ENCODE assay signal across 1 cellular context in genomic region chr13:75647126-75647784, GRCh38.
TF ChIP-seq lines count a peak whose summit lies in the region.

No MANE protein-coding gene starts in this region.

TF ChIP-seq in GM12878, 131 proteins besides CTCF, POLR2A, EP300 and RAD21 (continued from another document):
- TF ChIP-seq CREB1 (IDR thresholded peaks at IDR 0.05; ENCODE audit: low read depth) = peak; percentile 7; the same call in 1 of the 2 replicates
- peak; percentile 39 for TF ChIP-seq MEF2B (IDR thresholded peaks at IDR 0.05; ENCODE audit: partially characterized antibody, poor library complexity, severe bottlenecking)
- peak; percentile 29; the same call in 1 of the 2 replicates for TF ChIP-seq ZNF384 (IDR thresholded peaks at IDR 0.05; ENCODE audit: borderline replicate concordance, low read depth, low read length)
- TF ChIP-seq RBBP5 (conservative IDR thresholded peaks at IDR 0.05) = no peak
- TF ChIP-seq IRF4 (IDR thresholded peaks at IDR 0.05; ENCODE audit: low read depth, low read length) = no peak
- no peak for TF ChIP-seq IRF5 (IDR thresholded peaks at IDR 0.05; ENCODE audit: borderline replicate concordance)
- TF ChIP-seq MAX (IDR thresholded peaks at IDR 0.05; ENCODE audit: low read depth, low read length) = no peak
- TF ChIP-seq DPF2 (IDR thresholded peaks at IDR 0.05) = no peak
- no peak for TF ChIP-seq CEBPB (IDR thresholded peaks at IDR 0.05; ENCODE audit: borderline replicate concordance in 1 of 2, low read depth in 2 of 2, low read length in 2 of 2)
- TF ChIP-seq ASH2L (IDR thresholded peaks at IDR 0.05; ENCODE audit: borderline replicate concordance, low read depth) = 0 out of 2 replicates have a peak, but pooled peaks have one; percentile 48
- no peak for TF ChIP-seq FOS (IDR thresholded peaks at IDR 0.05; ENCODE audit: borderline replicate concordance, extremely low read depth, insufficient read length)
- no peak for TF ChIP-seq ZBTB11 (CRISPR knock-in tag; IDR thresholded peaks at IDR 0.05)
- TF ChIP-seq JUNB (IDR thresholded peaks at IDR 0.05) = peak; percentile 79
- no peak for TF ChIP-seq NFXL1 (IDR thresholded peaks at IDR 0.05; ENCODE audit: borderline replicate concordance)
- TF ChIP-seq CHD4 (IDR thresholded peaks at IDR 0.05) = no peak
- no peak for TF ChIP-seq RB1 (IDR thresholded peaks at IDR 0.05; ENCODE audit: borderline replicate concordance)
- TF ChIP-seq ZNF274 (IDR thresholded peaks at IDR 0.05; ENCODE audit: insufficient read depth, insufficient read length) = no peak
- TF ChIP-seq SRF (IDR thresholded peaks at IDR 0.05; ENCODE audit: low read depth in 2 of 2, low read length in 2 of 2) = no peak
- no peak for TF ChIP-seq PBX3 (IDR thresholded peaks at IDR 0.05; ENCODE audit: insufficient replicate concordance, low read depth, low read length)
- no peak for TF ChIP-seq ATF3 (IDR thresholded peaks at IDR 0.05; ENCODE audit: borderline replicate concordance, extremely low read depth, low read depth, low read length)
- peak; percentile 62 for TF ChIP-seq ATF2 (IDR thresholded peaks at IDR 0.05; ENCODE audit: low read length)
- 0 out of 2 replicates have a peak, but pooled peaks have one; percentile 21 for TF ChIP-seq ZBED1 (IDR thresholded peaks at IDR 0.05; ENCODE audit: borderline replicate concordance)
- TF ChIP-seq BACH1 (IDR thresholded peaks at IDR 0.05; ENCODE audit: borderline replicate concordance) = no peak
- TF ChIP-seq STAT1 (conservative IDR thresholded peaks at IDR 0.05) = no peak
- TF ChIP-seq FOXM1 (IDR thresholded peaks at IDR 0.05; ENCODE audit: low read depth, low read length) = peak; percentile 71; the same call in 1 of the 2 replicates
- TF ChIP-seq ATF7 (IDR thresholded peaks at IDR 0.05; ENCODE audit: low read depth) = peak; percentile 75
- TF ChIP-seq NR2C1 (IDR thresholded peaks at IDR 0.05) = no peak
- peak; percentile 43; the same call in 1 of the 2 replicates for TF ChIP-seq MXI1 (IDR thresholded peaks at IDR 0.05; ENCODE audit: low read depth, low read length)
- no peak for TF ChIP-seq BMI1 (IDR thresholded peaks at IDR 0.05; ENCODE audit: borderline replicate concordance)
- TF ChIP-seq MTA2 (IDR thresholded peaks at IDR 0.05; ENCODE audit: low read depth) = peak; percentile 56; the same call in 1 of the 2 replicates
- TF ChIP-seq PML (IDR thresholded peaks at IDR 0.05; ENCODE audit: low read length) = peak; percentile 61; the same call in 1 of the 2 replicates
- peak; percentile 64 for TF ChIP-seq SKIL (IDR thresholded peaks at IDR 0.05; ENCODE audit: low read depth, poor library complexity, severe bottlenecking)
- no peak for TF ChIP-seq ZBTB33 (IDR thresholded peaks at IDR 0.05)
- peak; percentile 40; the same call in 1 of the 2 replicates for TF ChIP-seq RUNX3 (IDR thresholded peaks at IDR 0.05; ENCODE audit: low read length)
- peak; percentile 92 for TF ChIP-seq ZBTB40 (IDR thresholded peaks at IDR 0.05; ENCODE audit: borderline replicate concordance)
TF ChIP-seq in GM12878: peak in this region for 18.
